In genomic region chr9:119868694-119869093, GRCh38 we compare ENCODE assay signal across 20 cellular contexts.
DNase-seq lines count a peak whose midpoint lies in the region; ATAC-seq and TF ChIP-seq lines count a peak whose summit lies in the region.
"Had no signal": no experiment of that assay in that cellular context is flagged by ENCODE, and none has a peak within 500 bp of the region (broad histone marks: within the 10 kb centered on the region; RNA-seq: fewer than 3 reads in every experiment).

No MANE protein-coding gene starts in this region.

- H3K4me1 ChIP-seq in adipocyte (ENCODE audit: control insufficient read depth, insufficient read depth, low read length) = no peaks in the 10 kb centered on the region
- H3K4me1 ChIP-seq in thyroid gland = peaks cover 8 to 24% of the 10 kb centered on the region in 2 donors
- H3K4me1 ChIP-seq: ascending aorta, colonic mucosa, neural progenitor cell had no signal

- H3K36me3 ChIP-seq in adipocyte (ENCODE audit: control insufficient read depth, insufficient read depth, low read length, severe bottlenecking) (no peaks in the 10 kb centered on the region), thyroid gland (no peaks in the 10 kb centered on the region)
- H3K36me3 ChIP-seq: ascending aorta, colonic mucosa, neural progenitor cell had no signal

- 16 to 24% methylated on average over 5 of the region's 5 CpGs for WGBS in thyroid gland, 2 donors

- peak overlapping the region in 2 of 3 donors; percentile 69 to 80 for H3K27ac ChIP-seq in thyroid gland
- H3K27ac ChIP-seq: ascending aorta, colonic mucosa, neural progenitor cell had no signal

- ATAC-seq in HG02642 (IDR thresholded peaks at IDR 0.05; ENCODE audit: poor library complexity, unreplicated experiment) (no peak), HG03432 (IDR thresholded peaks at IDR 0.05; ENCODE audit: unreplicated experiment) (no peak)
- ATAC-seq: GM23338, T-helper 17 cell had no signal

- no peak overlapping the region for H3K4me3 ChIP-seq in adipocyte (ENCODE audit: low read length)
- no peak overlapping the region for H3K4me3 ChIP-seq in thyroid gland (replicated peaks in 1 of 3)
- H3K4me3 ChIP-seq: ascending aorta, colonic mucosa, GM23338, neural progenitor cell had no signal

- TF ChIP-seq CTCF in thyroid gland (IDR thresholded peaks at IDR 0.05) = no peak

- peak in 1 of 2 donors; percentile 17 for TF ChIP-seq POLR2A in thyroid gland (IDR thresholded peaks at IDR 0.05)

- in situ Hi-C loops in G401 (cut with HindIII; ENCODE audit: low sequenced_read_pairs) = no loop called here

- H3K9me3 ChIP-seq in adipocyte (ENCODE audit: control insufficient read depth, low read length) (peaks cover 13% of the 10 kb centered on the region), thyroid gland (no peaks in the 10 kb centered on the region)
- H3K9me3 ChIP-seq: ascending aorta, colonic mucosa had no signal

- intact Hi-C loops in thyroid gland (cut with DNase I) = no loop called here

- H3K27me3 ChIP-seq in adipocyte (replicated peaks; ENCODE audit: control insufficient read depth, insufficient read depth, low read length) = no peaks in the 10 kb centered on the region
- H3K27me3 ChIP-seq in thyroid gland = no peaks in the 10 kb centered on the region
- H3K27me3 ChIP-seq: ascending aorta, colonic mucosa, neural progenitor cell had no signal

- no peak overlapping the region for H3K9ac ChIP-seq in adipocyte (ENCODE audit: low read length)
- H3K9ac ChIP-seq: neural progenitor cell had no signal

- peak; percentile 61 to 96 (median 86) for DNase-seq in NCI-H1417 (lab: John Stamatoyannopoulos, UW)
- no peak for DNase-seq in NCI-H1417 treated with DMSO at 0.1 percent for 48 hours (lab: John Stamatoyannopoulos, UW)
- peak; percentile 33 to 82 for DNase-seq in NCI-H2081 (lab: John Stamatoyannopoulos, UW)
- peak; percentile 16 for DNase-seq in adipocyte (ENCODE audit: low read depth)
- DNase-seq in thyroid gland = peak; percentile 76 to 83
- DNase-seq in G401 (ENCODE audit: low spot score) = no peak
- DNase-seq: 8988T, activated gamma-delta T cell, C1 segment of cervical spinal cord, colonic mucosa, immature natural killer cell, mesenchymal stem cell, retina, substantia nigra, T-helper 17 cell had no signal

Comparison
In these comparisons a context has a peak if more than half of its experiments do, and no peak if none do; other contexts are left out.
1. DNase-seq: peak in NCI-H1417 (3 of 3), NCI-H2081 (2 of 2), adipocyte (single experiment) and thyroid gland (2 of 2); none in NCI-H1417 treated with DMSO at 0.1 percent for 48 hours (single experiment) and G401 (single experiment).